In genomic region chr14:69891422-69891821, GRCh38 we compare ENCODE assay signal across 20 cellular contexts. TPM values are rescaled to one million over a fixed set of nuclear protein-coding genes. Genes with fewer than 3 reads are reported as not detected.
"Had no signal": no experiment of that assay in that cellular context is flagged by ENCODE, and none has a peak within 500 bp of the region (broad histone marks: within the 10 kb centered on the region; RNA-seq: fewer than 3 reads in every experiment).

No MANE protein-coding gene starts in this region.

- H3K4me3 ChIP-seq: left ventricle myocardium inferior, smooth muscle cell, stomach, transverse colon had no signal

- H3K9me3 ChIP-seq: transverse colon had no signal

- ATAC-seq: activated naive CD4-positive, alpha-beta T cell treated with anti-CD3 and anti-CD28 coated beads, Interleukin-2, amount 50 U/mL, for 72 hours; activated T-helper 17 cell treated with anti-CD3 and anti-CD28 coated beads, Interleukin-2, amount 50 U/mL, for 72 hours; foreskin keratinocyte; natural killer cell treated with Interleukin-12 subunit alpha and Interleukin-12 subunit beta and Interleukin-15 and Interleukin-18, amount 100 ng/mL, for 72 hours; sciatic nerve; stimulated activated memory B cell treated with anti-CD40 and anti-IgM and Interleukin-4, amounts not matched to agents 10 μg/mL and 1 μg/mL and 100 μg/mL, for 72 hours had no signal

- DNase-seq: activated CD8-positive, alpha-beta memory T cell treated with anti-CD3 and anti-CD28 coated beads for 24 hours; activated CD8-positive, alpha-beta memory T cell treated with anti-CD3 and anti-CD28 coated beads, Interleukin-2, amount 50 U/mL, for 4 hours; activated T-cell treated with anti-CD3 and anti-CD28 coated beads, Interleukin-2, amount 50 U/mL, for 24 hours; aorta; brain microvascular endothelial cell; dermis blood vessel endothelial cell; effector CD8-positive, alpha-beta T cell; foreskin keratinocyte; kidney glomerular epithelial cell; left ventricle myocardium inferior; stimulated activated CD4-positive, alpha-beta T cell treated with anti-CD3 and anti-CD28 coated beads, Interleukin-15, amount 100 ng/mL, for 24 hours; stomach; transverse colon had no signal

- H3K4me1 ChIP-seq: left ventricle myocardium inferior, parathyroid adenoma, stomach, transverse colon had no signal

- H3K27me3 ChIP-seq: brain microvascular endothelial cell, foreskin keratinocyte, stomach had no signal

- H3K27ac ChIP-seq: brain microvascular endothelial cell, foreskin keratinocyte, left ventricle myocardium inferior, parathyroid adenoma, stomach, transverse colon had no signal

RNA-seq across cellular contexts. Expression of gene SMOC1, which starts 12.2 kb away (rescaled TPM):
- total RNA-seq: activated naive CD4-positive, alpha-beta T cell treated with anti-CD3 and anti-CD28 coated beads, Interleukin-2, amount 50 U/mL, for 72 hours; activated T-helper 17 cell treated with anti-CD3 and anti-CD28 coated beads, Interleukin-2, amount 50 U/mL, for 72 hours; natural killer cell treated with Interleukin-12 subunit alpha and Interleukin-12 subunit beta and Interleukin-15 and Interleukin-18, amount 100 ng/mL, for 72 hours had no signal
